32 cellular contexts compared by ENCODE assay signal in genomic region chr15:57694264-57694663, GRCh38. TPM values are rescaled to one million over a fixed set of nuclear protein-coding genes. Genes with fewer than 3 reads are reported as not detected.
DNase-seq lines count a peak whose midpoint lies in the region; ATAC-seq and TF ChIP-seq lines count a peak whose summit lies in the region.
"Had no signal": no experiment of that assay in that cellular context is flagged by ENCODE, and none has a peak within 500 bp of the region (broad histone marks: within the 10 kb centered on the region; RNA-seq: fewer than 3 reads in every experiment).

No MANE protein-coding gene starts in this region.

- intact Hi-C loops in head of caudate nucleus (cut with DNase I): no loop called here
- intact Hi-C loops in posterior cingulate gyrus (cut with DNase I): no loop called here
- intact Hi-C loops in vagina (cut with DNase I): no loop called here

- no peak overlapping the region for H3K9ac ChIP-seq in Loucy (ENCODE audit: low read depth, low read length, poor library complexity, severe bottlenecking)

- H4K20me1 ChIP-seq in Loucy (ENCODE audit: insufficient read depth, low read length, poor library complexity, severe bottlenecking): no peaks in the 10 kb centered on the region

- H3K4me3 Mint-ChIP-seq in osteocyte (ENCODE audit: unreplicated experiment): no peak overlapping the region
- H3K4me3 Mint-ChIP-seq: activated CD8-positive, alpha-beta memory T cell treated with anti-CD3 and anti-CD28 coated beads, Interleukin-2, amount 10 ng/mL, durations not matched to agents 7 days and 5 days; activated naive CD8-positive, alpha-beta T cell treated with anti-CD3 and anti-CD28 coated beads, Interleukin-2, amount 10 ng/mL, durations not matched to agents 7 days and 5 days; memory B cell had no signal

- H3K4me1 ChIP-seq in Loucy (ENCODE audit: insufficient read depth, low read length, poor library complexity, severe bottlenecking) (peaks cover 12% of the 10 kb centered on the region), vagina (peaks cover 24% of the 10 kb centered on the region)
- H3K4me1 ChIP-seq: colonic mucosa, right lobe of liver had no signal

- DNase-seq in EH (ENCODE audit: low read depth) (peak; percentile 87), fibroblast of peridontal ligament (ENCODE audit: extremely low read depth) (peak; percentile 77), osteocyte (ENCODE audit: extremely low spot score, unreplicated experiment) (no peak), head of caudate nucleus (no peak), posterior cingulate gyrus (no peak), vagina (ENCODE audit: extremely low spot score in 2 of 2) (no peak)
- DNase-seq: ACHN; activated CD4-positive, alpha-beta T cell treated with anti-CD3 and anti-CD28 coated beads, Interleukin-2, amount 50 U/mL, for 4 hours; activated CD4-positive, CD25-positive, alpha-beta regulatory T cell; activated CD8-positive, alpha-beta memory T cell treated with anti-CD3 and anti-CD28 coated beads, Interleukin-2, amount 10 ng/mL, durations not matched to agents 7 days and 5 days; activated gamma-delta T cell treated with Interleukin-2 at 50 U/mL for 16 hours; activated naive CD8-positive, alpha-beta T cell treated with anti-CD3 and anti-CD28 coated beads, Interleukin-2, amount 10 ng/mL, durations not matched to agents 7 days and 5 days; activated T-cell treated with anti-CD3 and anti-CD28 coated beads, Interleukin-2, amount 50 U/mL, for 48 hours; C1 segment of cervical spinal cord; colonic mucosa; DMS53; effector CD8-positive, alpha-beta T cell; GOT3; hippocampal formation; NCI-H1092 treated with DMSO at 0.1 percent for 48 hours; NCI-H1694 treated with DMSO at 0.1 percent for 48 hours; NCI-H446 treated with DMSO at 0.1 percent for 48 hours; NCI-H774; right lobe of liver; stimulated activated CD4-positive, alpha-beta T cell treated with anti-CD3 and anti-CD28 coated beads, Interleukin-12 subunit alpha, Interleukin-12 subunit beta, amount 100 ng/mL, for 4 hours; stimulated activated CD4-positive, alpha-beta T cell treated with anti-CD3 and anti-CD28 coated beads, Interleukin-4, amount 100 ng/mL, for 24 hours had no signal

- no peaks in the 10 kb centered on the region for H3F3A ChIP-seq in Loucy (ENCODE audit: low read depth)

- no peak overlapping the region for H3K27ac ChIP-seq in vagina
- H3K27ac ChIP-seq: colonic mucosa, epithelial cell of prostate, right lobe of liver, tibial nerve had no signal

- H3K9me3 Mint-ChIP-seq in osteocyte (ENCODE audit: unreplicated experiment): no peaks in the 10 kb centered on the region
- H3K9me3 Mint-ChIP-seq: activated naive CD8-positive, alpha-beta T cell treated with anti-CD3 and anti-CD28 coated beads, Interleukin-2, amount 10 ng/mL, durations not matched to agents 7 days and 5 days; memory B cell had no signal

- H3K36me3 ChIP-seq in Loucy (ENCODE audit: insufficient read depth, low read length): no peaks in the 10 kb centered on the region
- H3K36me3 ChIP-seq in vagina: no peaks in the 10 kb centered on the region
- H3K36me3 ChIP-seq: colonic mucosa, right lobe of liver, tibial nerve had no signal

- H3K36me3 Mint-ChIP-seq in osteocyte (ENCODE audit: unreplicated experiment): no peaks in the 10 kb centered on the region
- H3K36me3 Mint-ChIP-seq: activated CD8-positive, alpha-beta memory T cell treated with anti-CD3 and anti-CD28 coated beads, Interleukin-2, amount 10 ng/mL, durations not matched to agents 7 days and 5 days; activated naive CD8-positive, alpha-beta T cell treated with anti-CD3 and anti-CD28 coated beads, Interleukin-2, amount 10 ng/mL, durations not matched to agents 7 days and 5 days; memory B cell had no signal

- no peak for TF ChIP-seq POLR2A in vagina (IDR thresholded peaks at IDR 0.05)

- no peaks in the 10 kb centered on the region for H3K9me2 ChIP-seq in Loucy (replicated peaks; ENCODE audit: low read depth, low read length)

- peak overlapping the region; percentile 48 for H3K27ac Mint-ChIP-seq in osteocyte (ENCODE audit: unreplicated experiment)
- H3K27ac Mint-ChIP-seq: activated CD8-positive, alpha-beta memory T cell treated with anti-CD3 and anti-CD28 coated beads, Interleukin-2, amount 10 ng/mL, durations not matched to agents 7 days and 5 days; activated naive CD8-positive, alpha-beta T cell treated with anti-CD3 and anti-CD28 coated beads, Interleukin-2, amount 10 ng/mL, durations not matched to agents 7 days and 5 days; memory B cell had no signal

- no peak for ATAC-seq in HG03520 (IDR thresholded peaks at IDR 0.05; ENCODE audit: unreplicated experiment)
- ATAC-seq: activated CD8-positive, alpha-beta memory T cell treated with anti-CD3 and anti-CD28 coated beads, Interleukin-2, amount 10 ng/mL, durations not matched to agents 7 days and 5 days; left lobe of liver; right lobe of liver had no signal

- H3K27me3 Mint-ChIP-seq in osteocyte (ENCODE audit: unreplicated experiment): no peaks in the 10 kb centered on the region

- no peaks in the 10 kb centered on the region for H3K9me3 ChIP-seq in Loucy (ENCODE audit: insufficient read depth, low read depth, low read length)
- no peaks in the 10 kb centered on the region for H3K9me3 ChIP-seq in vagina
- H3K9me3 ChIP-seq: colonic mucosa, right lobe of liver, tibial nerve had no signal

- 0 out of 2 replicates have a peak overlapping the region, but pooled peaks have one; percentile 20 for H2AFZ ChIP-seq in Loucy (ENCODE audit: low read length)

- TF ChIP-seq CTCF in Loucy (conservative IDR thresholded peaks at IDR 0.05; ENCODE audit: low read length): no peak
- TF ChIP-seq CTCF in osteocyte (IDR thresholded peaks at IDR 0.05): no peak
- TF ChIP-seq CTCF in vagina (IDR thresholded peaks at IDR 0.05): no peak

- no peaks in the 10 kb centered on the region for H3K79me2 ChIP-seq in Loucy (ENCODE audit: insufficient read depth, low read length)

- peak overlapping the region; percentile 23 for H3K4me2 ChIP-seq in Loucy (ENCODE audit: low read depth, low read length, poor library complexity, severe bottlenecking)

- peaks cover 47% of the 10 kb centered on the region for H3K27me3 ChIP-seq in Loucy (ENCODE audit: insufficient read depth, low read length, poor library complexity, severe bottlenecking)
- no peaks in the 10 kb centered on the region for H3K27me3 ChIP-seq in vagina
- H3K27me3 ChIP-seq: colonic mucosa, right lobe of liver had no signal

- no peak overlapping the region for H3K4me3 ChIP-seq in Loucy (ENCODE audit: low read length, poor library complexity, severe bottlenecking)
- H3K4me3 ChIP-seq in vagina: no peak overlapping the region
- H3K4me3 ChIP-seq: colonic mucosa, right lobe of liver, tibial nerve had no signal

- H3K4me1 Mint-ChIP-seq in osteocyte (ENCODE audit: unreplicated experiment): peaks cover 69% of the 10 kb centered on the region
- H3K4me1 Mint-ChIP-seq: activated naive CD8-positive, alpha-beta T cell treated with anti-CD3 and anti-CD28 coated beads, Interleukin-2, amount 10 ng/mL, durations not matched to agents 7 days and 5 days; memory B cell had no signal

RNA-seq across cellular contexts. Expression of gene POLR2M, which starts 12.2 kb away (rescaled TPM):
- total RNA-seq in osteocyte: 83.9 and 89.5 TPM in 2 replicates
- 204 TPM for total RNA-seq in vagina

Comparison
In these comparisons a context has a peak if more than half of its experiments do, and no peak if none do; other contexts are left out.
1. DNase-seq: peak in EH (single experiment) and fibroblast of peridontal ligament (single experiment); none in osteocyte (single experiment), head of caudate nucleus (0 of 42), posterior cingulate gyrus (0 of 10) and vagina (0 of 2).